8 cellular contexts compared by ENCODE assay signal in genomic region chr9:129885018-129885669, GRCh38. TPM values are rescaled to one million over a fixed set of nuclear protein-coding genes. Genes with fewer than 3 reads are reported as not detected.
DNase-seq lines count a peak whose midpoint lies in the region; ATAC-seq and TF ChIP-seq lines count a peak whose summit lies in the region.

No MANE protein-coding gene starts in this region.

- CTCF ChIA-PET in RWPE1 (lab: Yijun Ruan, JAX): interaction anchor here (0.5 to 1.7 kb wide), 31 partner anchors 10 to 314 kb away, joined by 3 to 11 read pairs (median 4); partner anchors contain the start of gene FNBP1

- H3K27me3 Mint-ChIP-seq in memory B cell: no peaks in the 10 kb centered on the region

- no peak for TF ChIP-seq EP300 in tibial nerve (IDR thresholded peaks at IDR 0.05)

- TF ChIP-seq POLR2A in GM18951 (IDR thresholded peaks at IDR 0.05; ENCODE audit: extremely low read depth, insufficient read depth, insufficient read length): peak; percentile 11
- TF ChIP-seq POLR2A in tibial nerve (IDR thresholded peaks at IDR 0.05): no peak

- in situ Hi-C loops in GM18951 (cut with MboI; ENCODE audit: low sequenced_read_pairs, unreplicated experiment): loop anchor here (10.0 kb wide), 1 partner anchor 210 kb away; no protein-coding TSS in a partner anchor

- H3K27ac Mint-ChIP-seq in memory B cell: peak overlapping the region; percentile 97

- H3K4me1 ChIP-seq in tibial nerve: peaks cover 0 to 51% (median 30%) of the 10 kb centered on the region in 4 donors

- H3K9me3 ChIP-seq in tibial nerve: no peaks in the 10 kb centered on the region

- H3K27ac ChIP-seq in RWPE1: peak overlapping the region; percentile 79
- peak overlapping the region; percentile 61 to 90 (median 86) for H3K27ac ChIP-seq in tibial nerve

- ATAC-seq in memory B cell (ENCODE audit: low read depth): no peak
- no peak for ATAC-seq in HG03439 (IDR thresholded peaks at IDR 0.05; ENCODE audit: unreplicated experiment)
- no peak for ATAC-seq in GM21526 (IDR thresholded peaks at IDR 0.05; ENCODE audit: low FRiP score, unreplicated experiment)

- POLR2A ChIA-PET in RWPE1 (lab: Yijun Ruan, JAX; ENCODE audit: low non-redundant PET): no interaction called here

- peaks cover 8% of the 10 kb centered on the region for H3K36me3 Mint-ChIP-seq in memory B cell

- no peaks in the 10 kb centered on the region for H3K27me3 ChIP-seq in tibial nerve

- H3K4me3 ChIP-seq in tibial nerve: peak overlapping the region; percentile 5 to 46 (median 31)

- 30 to 35% methylated on average over 25 to 27 of the region's 27 CpGs for WGBS in tibial nerve, 2 donors

- H3K9me3 Mint-ChIP-seq in memory B cell: no peaks in the 10 kb centered on the region

- H3K36me3 ChIP-seq in tibial nerve: peaks cover 0 to 24% (median 2%) of the 10 kb centered on the region in 3 donors

- DNase-seq in AML-193 (lab: John Stamatoyannopoulos, UW) (peak; percentile 16 to 30), RWPE1 (ENCODE audit: low spot score) (no peak), memory B cell (ENCODE audit: low spot score in 2 of 2) (peak; percentile 21 to 53), tibial nerve (ENCODE audit: low spot score in 2 of 2) (peak; percentile 40 to 42)
- peak; percentile 21 for DNase-seq in central memory CD4-positive, alpha-beta T cell

- peak overlapping the region; percentile 80 for H3K4me3 Mint-ChIP-seq in memory B cell

- H3K4me1 Mint-ChIP-seq in memory B cell: peaks cover 50% of the 10 kb centered on the region

- no peak for TF ChIP-seq CTCF in RWPE1 (conservative IDR thresholded peaks at IDR 0.05; ENCODE audit: low read depth)
- peak in 2 of 5 experiments; percentile 6 to 18 for TF ChIP-seq CTCF in tibial nerve (IDR thresholded peaks at IDR 0.05)

RNA-seq across cellular contexts. Expression of gene USP20, which starts 49.9 kb away (rescaled TPM):
- 10 to 100 TPM; 20.1 to 50.1 (median 24.1) TPM for total RNA-seq in tibial nerve

RNA-seq across cellular contexts. Expression of gene C9orf78, which starts 50.1 kb away (rescaled TPM):
- total RNA-seq in tibial nerve: 10 to 100 TPM; 44.4 to 61.2 (median 52.7) TPM
